33 cellular contexts compared by ENCODE assay signal in genomic region chr6:113055998-113056397, GRCh38.
"Had no signal": no experiment of that assay in that cellular context is flagged by ENCODE, and none has a peak within 500 bp of the region (broad histone marks: within the 10 kb centered on the region; RNA-seq: fewer than 3 reads in every experiment).

No MANE protein-coding gene starts in this region.

- H3K4me2 ChIP-seq: KMS-11 had no signal

- H3K27me3 ChIP-seq: MG63 had no signal

- H3K27ac ChIP-seq: KMS-11 had no signal

- H3K9ac ChIP-seq: KMS-11 had no signal

- H3K36me3 ChIP-seq: MG63 had no signal

- H3K4me3 ChIP-seq: MG63 had no signal

- DNase-seq: Karpas-422, Kasumi-1, MG63, MM.1S, MV-4-11, NCI-H1048, NCI-H1092, NCI-H1092 treated with DMSO at 0.1 percent for 48 hours, NCI-H1105, NCI-H1105 treated with DMSO at 0.1 percent for 48 hours, NCI-H1417, NCI-H1417 treated with DMSO at 0.1 percent for 48 hours, NCI-H1436, NCI-H1436 treated with DMSO at 0.1 percent for 48 hours, NCI-H146, NCI-H1694, NCI-H1694 treated with DMSO at 0.1 percent for 48 hours, NCI-H187, NCI-H187 treated with DMSO at 0.1 percent for 48 hours, NCI-H1930, NCI-H2029, NCI-H2029 treated with DMSO at 0.1 percent for 48 hours, NCI-H2081, NCI-H2081 treated with DMSO at 0.1 percent for 48 hours, NCI-H2107, NCI-H2171, NCI-H2171 treated with DMSO at 0.1 percent for 48 hours, NCI-H2227 treated with DMSO at 0.1 percent for 48 hours, NCI-H226, NCI-H345, NCI-H446 treated with DMSO at 0.1 percent for 48 hours, NCI-H510A had no signal
